In genomic region chr19:30327331-30327730, GRCh38 we compare ENCODE assay signal across 1 cellular context.
TF ChIP-seq lines count a peak whose summit lies in the region.

No MANE protein-coding gene starts in this region.

TF ChIP-seq in K562, 482 proteins besides CTCF, POLR2A, EP300 and RAD21:
- TF ChIP-seq TFE3 (CRISPR knock-in tag; IDR thresholded peaks at IDR 0.05) (peak; percentile 67), LARP7 (IDR thresholded peaks at IDR 0.05) (no peak)
TF ChIP-seq in K562: peak in this region for 1.
